27 cellular contexts compared by ENCODE assay signal in the genomic region with DNA sequence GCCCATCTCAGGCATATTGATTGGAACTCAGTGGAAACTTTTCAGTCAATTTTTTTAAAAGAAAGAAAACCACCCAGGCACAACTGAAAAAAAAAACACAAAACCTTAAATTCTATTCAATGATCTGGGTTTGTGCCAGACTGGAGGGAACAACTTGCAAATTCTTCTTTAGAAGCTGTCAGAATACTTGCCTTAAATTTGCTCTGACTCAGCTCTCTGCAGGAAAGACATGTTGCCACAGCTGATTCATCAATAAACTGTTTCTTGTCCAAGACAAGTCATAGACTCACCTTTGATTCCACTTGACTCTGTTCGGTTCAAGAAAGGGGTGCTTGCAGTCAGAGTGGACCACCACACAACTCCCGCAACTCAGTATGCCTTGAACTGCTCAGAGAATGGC.
"Had no signal": no experiment of that assay in that cellular context is flagged by ENCODE, and none has a peak within 500 bp of the region (broad histone marks: within the 10 kb centered on the region; RNA-seq: fewer than 3 reads in every experiment).

No MANE protein-coding gene starts in this region.

- H3K36me3 ChIP-seq: brain microvascular endothelial cell, pancreas, thoracic aorta, vagina had no signal

- H3K4me1 ChIP-seq: pancreas, vagina had no signal

- H3K27ac ChIP-seq: brain microvascular endothelial cell, coronary artery, hepatocyte, pancreas, thoracic aorta, vagina, VCaP had no signal

- H3K4me3 ChIP-seq: coronary artery, hepatocyte, mucosa of descending colon, pancreas, smooth muscle cell, thoracic aorta, vagina had no signal

- H3K9me3 ChIP-seq: mucosa of descending colon, pancreas, thoracic aorta, vagina had no signal

- ATAC-seq: activated CD4-positive, CD25-positive, alpha-beta regulatory T cell treated with anti-CD3 and anti-CD28 coated beads, Interleukin-2, amount 50 U/mL, for 24 hours; activated naive CD8-positive, alpha-beta T cell treated with anti-CD3 and anti-CD28 coated beads, Interleukin-2, amount 50 U/mL, for 24 hours; left cardiac atrium; mucosa of descending colon; pancreas; sciatic nerve; stimulated activated naive B cell treated with anti-CD40 and anti-IgM and Interleukin-4, amounts not matched to agents 10 μg/mL and 1 μg/mL and 100 μg/mL, for 72 hours; T-cell had no signal

- DNase-seq: activated CD4-positive, alpha-beta memory T cell treated with anti-CD3 and anti-CD28 coated beads, Interleukin-2, amount 10 ng/mL, durations not matched to agents 7 days and 5 days; activated CD4-positive, alpha-beta T cell treated with anti-CD3 and anti-CD28 coated beads, Interleukin-2, amount 10 ng/mL, durations not matched to agents 24 days and 14 days; activated effector memory CD4-positive, alpha-beta T cell treated with anti-CD3 and anti-CD28 coated beads, Interleukin-2, amount 50 U/mL, for 16 hours; activated naive CD4-positive, alpha-beta T cell treated with anti-CD3 and anti-CD28 coated beads, Interleukin-2, amount 10 ng/mL, durations not matched to agents 7 days and 5 days; activated naive CD8-positive, alpha-beta T cell treated with anti-CD3 and anti-CD28 coated beads, Interleukin-2, amount 50 U/mL, for 24 hours; activated T-cell treated with anti-CD3 and anti-CD28 coated beads for 4 hours; brain microvascular endothelial cell; foreskin melanocyte; glutamatergic neuron; immature natural killer cell; left cardiac atrium; mesendoderm; mucosa of descending colon; nephron progenitor cell; pancreas; stimulated activated CD4-positive, alpha-beta T cell treated with anti-CD3 and anti-CD28 coated beads, Interleukin-15, amount 100 ng/mL, for 24 hours; stimulated activated CD8-positive, alpha-beta memory T cell treated with anti-CD3 and anti-CD28 coated beads, Interleukin-4, amount 100 ng/mL, for 48 hours; stimulated activated naive B cell treated with anti-CD40 and anti-IgM and Interleukin-4, amounts not matched to agents 10 μg/mL and 1 μg/mL and 100 μg/mL, for 72 hours; T-cell had no signal

- H3K27me3 ChIP-seq: brain microvascular endothelial cell, hepatocyte, pancreas, vagina had no signal

- FAIRE-seq: pancreas had no signal
